ENCODE assay signal across 8 cellular contexts in the genomic region with DNA sequence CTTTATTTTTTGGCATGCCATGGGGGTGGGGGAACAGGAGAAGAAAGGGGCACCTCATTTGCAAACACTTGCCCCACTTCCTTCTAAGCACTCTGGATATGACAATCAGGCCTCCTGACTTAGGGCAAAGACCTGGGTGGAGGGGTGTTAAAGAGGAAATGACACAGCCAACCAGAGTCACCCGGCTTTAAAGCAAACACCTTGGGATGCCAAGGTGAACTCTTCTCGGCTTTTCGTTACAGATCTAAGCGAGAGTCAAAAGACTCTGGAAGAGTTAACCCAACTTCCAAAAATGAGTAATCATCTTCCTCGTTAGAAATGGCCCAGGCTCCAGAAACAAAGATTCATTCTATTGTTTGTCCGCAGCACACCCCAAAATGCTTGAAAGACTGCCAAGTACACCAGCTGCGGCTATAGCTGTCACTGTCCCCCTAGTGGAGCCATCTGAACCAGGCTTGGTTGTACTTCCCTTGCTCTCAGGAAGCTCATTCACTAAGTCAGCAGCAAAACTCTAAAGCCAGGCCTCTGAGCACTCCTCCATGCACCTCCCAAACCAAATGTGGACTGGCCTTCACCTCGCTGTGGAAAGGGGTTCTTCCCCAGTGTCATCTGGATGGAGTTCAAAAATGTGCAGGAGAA. TPM values are rescaled to one million over a fixed set of nuclear protein-coding genes. Genes with fewer than 3 reads are reported as not detected.
DNase-seq lines count a peak whose midpoint lies in the region; ATAC-seq, FAIRE-seq and TF ChIP-seq lines count a peak whose summit lies in the region.

No MANE protein-coding gene starts in this region.

- peak overlapping the region; percentile 31 to 75 for H3K4me3 Mint-ChIP-seq in effector memory CD8-positive, alpha-beta T cell

- no peaks in the 10 kb centered on the region for H3K27me3 Mint-ChIP-seq in effector memory CD8-positive, alpha-beta T cell

- DNase-seq in Kasumi-1 (lab: John Stamatoyannopoulos, UW) (peak; percentile 82 to 86), myocyte (ENCODE audit: low read depth) (peak; percentile 97), urothelium cell line (ENCODE audit: low spot score) (peak; percentile 74), H4 (ENCODE audit: low spot score) (no peak)
- peak; percentile 67 for DNase-seq in activated CD4-positive, alpha-beta T cell treated with anti-CD3 and anti-CD28 coated beads, Interleukin-2, amount 50 U/mL, for 1 hour
- peak; percentile 67 to 78 (median 70) for DNase-seq in effector memory CD8-positive, alpha-beta T cell

- H3K4me1 Mint-ChIP-seq in effector memory CD8-positive, alpha-beta T cell (ENCODE audit: low read depth in 2 of 2), result peaks cover 85 to 94% of the 10 kb centered on the region in 2 donors

- peaks cover 56% of the 10 kb centered on the region for H3K36me3 Mint-ChIP-seq in effector memory CD8-positive, alpha-beta T cell (ENCODE audit: insufficient read depth)

- peak; percentile 45 for ATAC-seq in GM21723 (IDR thresholded peaks at IDR 0.05; ENCODE audit: unreplicated experiment)
- peak; percentile 41 for ATAC-seq in effector memory CD8-positive, alpha-beta T cell (replicated peaks)

- no peak for FAIRE-seq in urothelium cell line (lab: Jason Lieb, UNC)

- no peaks in the 10 kb centered on the region for H3K9me3 Mint-ChIP-seq in effector memory CD8-positive, alpha-beta T cell

- TF ChIP-seq CTCF in GM12801 (IDR thresholded peaks at IDR 0.05; ENCODE audit: extremely low read depth, insufficient read length), result peak; percentile 18

- H3K27ac Mint-ChIP-seq in effector memory CD8-positive, alpha-beta T cell, result peak overlapping the region; percentile 95 to 96

RNA-seq across cellular contexts. Expression of a gene that starts 24.8 kb away (rescaled TPM):
- 28.3 and 28.7 TPM in 2 replicates for total RNA-seq in myocyte
- 14.8 TPM for polyA plus RNA-seq in myocyte (2012)
- 7.4 and 10.5 TPM in 2 replicates for total RNA-seq in H4 (2014; rRNA removed; shearing (Covaris generic))
